Comparison of ENCODE assay signal across 1 cellular context in genomic region chr1:26360807-26361604, GRCh38.
TF ChIP-seq lines count a peak whose summit lies in the region.

No MANE protein-coding gene starts in this region.

TF ChIP-seq in endothelial cell of umbilical vein, 7 proteins besides CTCF, POLR2A, EP300 and RAD21:
- TF ChIP-seq MAX (IDR thresholded peaks at IDR 0.05; ENCODE audit: insufficient read depth, insufficient read length), result no peak
- no peak for TF ChIP-seq GATA2 (IDR thresholded peaks at IDR 0.05; ENCODE audit: insufficient read depth, insufficient read length, low read depth, low read length)
- no peak for TF ChIP-seq POLR2AphosphoS5 (IDR thresholded peaks at IDR 0.05; ENCODE audit: insufficient read depth, low read depth, low read length)
- no peak for TF ChIP-seq FOS (IDR thresholded peaks at IDR 0.05; ENCODE audit: borderline replicate concordance, insufficient read depth, low read length)
- no peak for TF ChIP-seq JUN (IDR thresholded peaks at IDR 0.05; ENCODE audit: borderline replicate concordance, insufficient read depth, insufficient read length, low read depth)
- TF ChIP-seq MYC (IDR thresholded peaks at IDR 0.05; ENCODE audit: low read depth, low read length), result no peak
- TF ChIP-seq EZH2 (IDR thresholded peaks at IDR 0.05; ENCODE audit: borderline replicate concordance, low read depth, low read length, severe bottlenecking), result no peak
